In the genomic region with DNA sequence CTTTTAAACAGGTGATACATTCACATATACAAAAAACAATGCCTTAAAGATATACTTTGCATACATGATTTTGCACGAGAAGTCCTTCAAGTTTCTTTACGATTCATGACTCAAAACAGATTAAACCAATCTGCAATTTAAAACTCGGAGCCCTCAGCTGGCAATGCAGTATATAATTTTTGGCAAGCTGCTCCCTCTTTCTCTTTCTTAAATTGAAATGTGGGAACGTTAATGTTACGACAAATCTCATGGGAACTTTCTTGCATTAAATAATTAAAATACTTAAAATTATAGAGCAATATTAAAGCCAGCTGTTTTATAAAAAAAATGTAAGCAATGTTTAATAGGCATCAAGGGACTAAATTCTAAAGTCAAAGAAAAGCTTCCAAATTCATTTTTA, we compare ENCODE assay signal across 21 cellular contexts.
DNase-seq lines count a peak whose midpoint lies in the region; ATAC-seq and TF ChIP-seq lines count a peak whose summit lies in the region.
"Had no signal": no experiment of that assay in that cellular context is flagged by ENCODE, and none has a peak within 500 bp of the region (broad histone marks: within the 10 kb centered on the region; RNA-seq: fewer than 3 reads in every experiment).

No MANE protein-coding gene starts in this region.

- peaks cover under 1% of the 10 kb centered on the region for H3K4me1 Mint-ChIP-seq in CD8-positive, alpha-beta T cell (ENCODE audit: low read depth)
- H3K4me1 Mint-ChIP-seq: CD14-positive monocyte had no signal

- H3K9me3 ChIP-seq in A673 (ENCODE audit: low read depth, low read length, poor library complexity, severe bottlenecking) (no peaks in the 10 kb centered on the region), SK-N-MC (ENCODE audit: low read depth, low read length) (no peaks in the 10 kb centered on the region)
- no peaks in the 10 kb centered on the region for H3K9me3 ChIP-seq in CD8-positive, alpha-beta T cell (ENCODE audit: low read length)
- H3K9me3 ChIP-seq: A549; BE2C; BLaER1 treated with 17β-estradiol and CSF1 and Interleukin-3, amounts not matched to agents 10 nM and 100 nM had no signal

- intact Hi-C loops in A673 (cut with micrococcal nuclease; ENCODE audit: unreplicated experiment) = no loop called here
- intact Hi-C loops in CD8-positive, alpha-beta T cell (cut with DNase I, micrococcal nuclease) = no loop called here

- TF ChIP-seq CTCF in A673 (conservative IDR thresholded peaks at IDR 0.05; ENCODE audit: low read depth, low read length) = no peak
- TF ChIP-seq CTCF in CD8-positive, alpha-beta T cell (IDR thresholded peaks at IDR 0.05) = no peak

- ATAC-seq in CD8-positive, alpha-beta T cell = no peak
- ATAC-seq in left lobe of liver = no peak
- ATAC-seq: A549, GM23338, HCT116 had no signal

- H3K27me3 ChIP-seq in A673 (replicated peaks; ENCODE audit: insufficient read depth, low read depth, low read length, poor library complexity) = no peaks in the 10 kb centered on the region
- no peaks in the 10 kb centered on the region for H3K27me3 ChIP-seq in CD8-positive, alpha-beta T cell (ENCODE audit: insufficient read depth, low read length)
- H3K27me3 ChIP-seq: BE2C; BLaER1 treated with 17β-estradiol and CSF1 and Interleukin-3, amounts not matched to agents 10 nM and 100 nM had no signal

- BruUV-seq in A673 (replicated peaks; lab: Mats Ljungman, UMichigan) = no TSS peak

- no peak overlapping the region for H3K27ac ChIP-seq in A673 (ENCODE audit: low read depth, low read length, poor library complexity, severe bottlenecking)
- 0 out of 2 replicates have a peak overlapping the region, but pooled peaks have one; percentile 2 for H3K27ac ChIP-seq in SK-N-MC
- no peak overlapping the region for H3K27ac ChIP-seq in CD8-positive, alpha-beta T cell (ENCODE audit: low read depth, low read length)
- H3K27ac ChIP-seq: A549; BLaER1 treated with 17β-estradiol and CSF1 and Interleukin-3, amounts not matched to agents 10 nM and 100 nM had no signal

- CTCF ChIA-PET in A673 (lab: Charles Lee) = interaction anchor here (0.6 kb wide), 1 partner anchor 126 kb away, joined by 4 read pairs; no protein-coding TSS in a partner anchor
- CTCF ChIA-PET in CD8-positive, alpha-beta T cell (lab: Charles Lee) = no interaction called here

- H3K36me3 ChIP-seq in A673 (ENCODE audit: insufficient read depth, low read length, poor library complexity, severe bottlenecking) (no peaks in the 10 kb centered on the region), SK-N-MC (ENCODE audit: insufficient read depth, low read length) (peaks cover 6% of the 10 kb centered on the region; the same call in 1 of the 2 replicates)
- peaks cover 58% of the 10 kb centered on the region for H3K36me3 ChIP-seq in CD8-positive, alpha-beta T cell (ENCODE audit: insufficient read depth, low read length)
- H3K36me3 ChIP-seq: BE2C had no signal

- no peaks in the 10 kb centered on the region for H3K9me3 Mint-ChIP-seq in CD8-positive, alpha-beta T cell
- H3K9me3 Mint-ChIP-seq: CD14-positive monocyte; CD4-positive, alpha-beta T cell; GM23338; H9 had no signal

- H3K4me3 ChIP-seq in A673 (ENCODE audit: low read depth, low read length, poor library complexity, severe bottlenecking) = no peak overlapping the region
- no peak overlapping the region for H3K4me3 ChIP-seq in SK-N-MC
- H3K4me3 ChIP-seq in CD8-positive, alpha-beta T cell (ENCODE audit: low read depth, low read length) = no peak overlapping the region
- H3K4me3 ChIP-seq: A549; BLaER1 treated with 17β-estradiol and CSF1 and Interleukin-3, amounts not matched to agents 10 nM and 100 nM; GM23338 had no signal

- no peak overlapping the region for H3K4me3 Mint-ChIP-seq in CD8-positive, alpha-beta T cell
- H3K4me3 Mint-ChIP-seq: CD14-positive monocyte; CD4-positive, alpha-beta T cell; GM23338; H9 had no signal

- H3K9ac ChIP-seq in SK-N-MC (ENCODE audit: insufficient read length) = no peak overlapping the region
- H3K9ac ChIP-seq: BLaER1 treated with 17β-estradiol and CSF1 and Interleukin-3, amounts not matched to agents 10 nM and 100 nM had no signal

- POLR2A ChIA-PET in A673 (lab: Charles Lee; ENCODE audit: low non-redundant PET) = no interaction called here
- POLR2A ChIA-PET in CD8-positive, alpha-beta T cell (lab: Charles Lee) = interaction anchor here (0.7 kb wide), 1 partner anchor 466 kb away, joined by 3 read pairs; no protein-coding TSS in a partner anchor

- no peak overlapping the region for H3K27ac Mint-ChIP-seq in CD8-positive, alpha-beta T cell
- H3K27ac Mint-ChIP-seq: GM23338, H9 had no signal

- H3K4me1 ChIP-seq in A673 (ENCODE audit: insufficient read depth, low read length, poor library complexity, severe bottlenecking) = no peaks in the 10 kb centered on the region
- no peaks in the 10 kb centered on the region for H3K4me1 ChIP-seq in CD8-positive, alpha-beta T cell (ENCODE audit: insufficient read depth, low read length)
- H3K4me1 ChIP-seq: A549, BE2C had no signal

- H3K27me3 Mint-ChIP-seq in CD8-positive, alpha-beta T cell (ENCODE audit: low read depth) = no peaks in the 10 kb centered on the region
- H3K27me3 Mint-ChIP-seq: CD4-positive, alpha-beta T cell had no signal

- peak; percentile 14 for DNase-seq in A673 (ENCODE audit: low spot score)
- DNase-seq in SK-N-MC (ENCODE audit: low read depth, low spot score) = peak; percentile 37
- peak; percentile 88 for DNase-seq in fibroblast of gingiva (ENCODE audit: low read depth)
- DNase-seq in NOMO-1 treated with DMSO at 0.1 percent for 48 hours (lab: John Stamatoyannopoulos, UW; ENCODE audit: unreplicated experiment) = no peak
- DNase-seq in CD8-positive, alpha-beta T cell = no peak
- no peak for DNase-seq in left lobe of liver (ENCODE audit: low spot score)
- DNase-seq: 8988T; AML-193; BE2C; Calu3; CD4-positive, alpha-beta T cell; COR-L47; DMS53; DMS79 treated with DMSO at 0.1 percent for 48 hours; GF-D8; H9 had no signal

- peaks cover 81% of the 10 kb centered on the region for H3K36me3 Mint-ChIP-seq in CD8-positive, alpha-beta T cell

Comparison
In these comparisons a context has a peak if more than half of its experiments do, and no peak if none do; other contexts are left out.
1. DNase-seq: peak in A673 (single experiment), SK-N-MC (single experiment) and fibroblast of gingiva (single experiment); none in NOMO-1 treated with DMSO at 0.1 percent for 48 hours (single experiment), CD8-positive, alpha-beta T cell (0 of 7) and left lobe of liver (single experiment).